In the genomic region with DNA sequence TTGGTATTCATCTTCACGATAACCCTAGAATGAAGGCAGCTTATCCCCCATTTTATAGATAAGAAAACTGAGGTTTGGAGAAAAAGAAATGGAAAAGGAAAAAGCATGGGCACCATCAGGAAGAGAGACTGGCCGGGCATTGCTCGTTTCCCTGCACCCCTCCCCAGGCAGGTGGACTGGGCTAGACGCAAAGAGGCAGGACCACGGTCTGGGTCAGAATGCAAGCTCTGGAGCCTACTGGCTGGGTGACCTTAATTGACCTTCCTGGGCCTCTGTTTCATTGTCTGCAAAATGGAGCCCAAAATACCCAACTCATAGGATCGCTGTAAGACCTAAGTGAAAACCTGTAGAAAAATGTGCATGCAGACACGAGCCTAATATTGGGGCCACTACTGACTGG, we compare ENCODE assay signal across 15 cellular contexts.
DNase-seq lines count a peak whose midpoint lies in the region; ATAC-seq and TF ChIP-seq lines count a peak whose summit lies in the region.
"Had no signal": no experiment of that assay in that cellular context is flagged by ENCODE, and none has a peak within 500 bp of the region (broad histone marks: within the 10 kb centered on the region; RNA-seq: fewer than 3 reads in every experiment).

No MANE protein-coding gene starts in this region.

- H3K27me3 ChIP-seq in right lobe of liver = no peaks in the 10 kb centered on the region
- H3K27me3 ChIP-seq: BLaER1 had no signal

- H3K27ac ChIP-seq in right lobe of liver = no peak overlapping the region
- H3K27ac ChIP-seq: BLaER1, GM23248 had no signal

- no peak overlapping the region for H3K4me3 ChIP-seq in right lobe of liver
- H3K4me3 ChIP-seq: BLaER1, GM12878, GM23248 had no signal

- no peak for TF ChIP-seq POLR2A in right lobe of liver (IDR thresholded peaks at IDR 0.05)

- ATAC-seq in left ventricle myocardium superior (no peak), right lobe of liver (no peak)
- ATAC-seq: GM12878, HCT116 had no signal

- peak; percentile 17 for DNase-seq in cardiac septum (ENCODE audit: low spot score)
- DNase-seq in left ventricle myocardium superior = no peak
- peak in 2 of 3 donors; percentile 6 to 16 for DNase-seq in right lobe of liver
- peak; percentile 53 for DNase-seq in posterior vena cava (ENCODE audit: low spot score)
- no peak for DNase-seq in GM13977 (ENCODE audit: low spot score)
- no peak for DNase-seq in activated CD4-positive, alpha-beta T cell treated with anti-CD3 and anti-CD28 coated beads, Interleukin-2, amount 50 U/mL, for 48 hours
- DNase-seq in foreskin melanocyte = no peak
- DNase-seq: 8988T; AML-193; CD8-positive, alpha-beta memory T cell; DMS79; GM23248 had no signal

- no peak for TF ChIP-seq CTCF in right lobe of liver (IDR thresholded peaks at IDR 0.05)
- no peak for TF ChIP-seq CTCF in GM13977 (IDR thresholded peaks at IDR 0.05; ENCODE audit: extremely low read depth, insufficient read depth, missing control alignments)

- no peaks in the 10 kb centered on the region for H3K9me3 ChIP-seq in right lobe of liver
- H3K9me3 ChIP-seq: BLaER1 had no signal

- in situ Hi-C loops in GM13977 (cut with MboI; ENCODE audit: low pct_unique_long_range_greater_than_20kb, low sequenced_read_pairs, unreplicated experiment) = no loop called here

- intact Hi-C loops in cardiac septum (cut with DNase I) = no loop called here
- intact Hi-C loops in left ventricle myocardium superior (cut with micrococcal nuclease) = no loop called here
- intact Hi-C loops in right lobe of liver (cut with DNase I) = no loop called here
- intact Hi-C loops in posterior vena cava (cut with DNase I) = no loop called here

- peaks cover 0 to 20% (median 10%) of the 10 kb centered on the region in 4 donors for H3K4me1 ChIP-seq in right lobe of liver

- 83% methylated on average over 5 of the region's 7 CpGs for WGBS in right lobe of liver (ENCODE audit: insufficient coverage, low coverage, low lambda C conversion rate, missing lambda C conversion rate)

- H3K36me3 ChIP-seq in right lobe of liver = no peaks in the 10 kb centered on the region
- H3K36me3 ChIP-seq: BLaER1 had no signal

Comparison
In these comparisons a context has a peak if more than half of its experiments do, and no peak if none do; other contexts are left out.
1. DNase-seq: peak in cardiac septum (single experiment), right lobe of liver (2 of 3) and posterior vena cava (single experiment); none in left ventricle myocardium superior (single experiment), GM13977 (single experiment), activated CD4-positive, alpha-beta T cell treated with anti-CD3 and anti-CD28 coated beads, Interleukin-2, amount 50 U/mL, for 48 hours (0 of 2) and foreskin melanocyte (single experiment).